ENCODE assay signal across 1 cellular context in the genomic region with DNA sequence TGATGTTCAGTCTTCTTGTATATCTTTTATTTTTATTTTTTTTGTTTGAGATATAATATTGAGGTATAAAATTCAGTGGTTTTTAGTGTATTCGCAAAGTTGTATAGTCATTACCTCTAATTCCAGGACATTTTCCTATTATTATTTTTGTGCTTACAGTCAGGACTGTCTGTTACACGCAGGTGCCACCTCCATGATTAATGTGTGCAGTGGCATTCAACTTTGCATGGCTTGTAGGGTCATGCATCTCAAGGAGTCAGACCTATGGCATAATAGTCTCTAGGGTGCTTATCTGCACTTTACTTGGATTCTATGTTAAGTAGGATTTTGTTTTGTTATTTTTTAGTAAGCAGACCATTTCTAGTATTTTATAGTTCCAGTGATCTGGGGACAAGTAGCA.
TF ChIP-seq lines count a peak whose summit lies in the region.

No MANE protein-coding gene starts in this region.

TF ChIP-seq in GM12878, 131 proteins besides CTCF, POLR2A, EP300 and RAD21:
- TF ChIP-seq CBFB (IDR thresholded peaks at IDR 0.05; ENCODE audit: low read depth): no peak
- TF ChIP-seq, protein P1, sequence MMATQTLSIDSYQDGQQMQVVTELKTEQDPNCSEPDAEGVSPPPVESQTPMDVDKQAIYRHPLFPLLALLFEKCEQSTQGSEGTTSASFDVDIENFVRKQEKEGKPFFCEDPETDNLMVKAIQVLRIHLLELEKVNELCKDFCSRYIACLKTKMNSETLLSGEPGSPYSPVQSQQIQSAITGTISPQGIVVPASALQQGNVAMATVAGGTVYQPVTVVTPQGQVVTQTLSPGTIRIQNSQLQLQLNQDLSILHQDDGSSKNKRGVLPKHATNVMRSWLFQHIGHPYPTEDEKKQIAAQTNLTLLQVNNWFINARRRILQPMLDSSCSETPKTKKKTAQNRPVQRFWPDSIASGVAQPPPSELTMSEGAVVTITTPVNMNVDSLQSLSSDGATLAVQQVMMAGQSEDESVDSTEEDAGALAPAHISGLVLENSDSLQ (IDR thresholded peaks at IDR 0.05): peak; percentile 38; the same call in 1 of the 2 replicates
